In genomic region chr21:16194851-16195251, GRCh38 we compare ENCODE assay signal across 10 cellular contexts.
DNase-seq lines count a peak whose midpoint lies in the region; ATAC-seq and TF ChIP-seq lines count a peak whose summit lies in the region.
"Had no signal": no experiment of that assay in that cellular context is flagged by ENCODE, and none has a peak within 500 bp of the region (broad histone marks: within the 10 kb centered on the region; RNA-seq: fewer than 3 reads in every experiment).

No MANE protein-coding gene starts in this region.

- TF ChIP-seq CTCF in fibroblast of villous mesenchyme (IDR thresholded peaks at IDR 0.05; ENCODE audit: insufficient read depth, low read depth, low read length) (no peak), psoas muscle (IDR thresholded peaks at IDR 0.05) (no peak), omental fat pad (IDR thresholded peaks at IDR 0.05) (no peak)

- H3K36me3 ChIP-seq in ES-I3 (ENCODE audit: insufficient read depth, low read length) = no peaks in the 10 kb centered on the region
- no peaks in the 10 kb centered on the region for H3K36me3 ChIP-seq in psoas muscle (ENCODE audit: insufficient read depth in 1 of 2, low read depth in 1 of 2)

- intact Hi-C loops in psoas muscle (cut with DNase I) = loop anchor here (2.0 to 5.0 kb wide), 7 partner anchors 67 to 342 kb away; no protein-coding TSS in a partner anchor

- H3K9ac ChIP-seq in ES-I3 (ENCODE audit: low read depth, low read length) = peak overlapping the region; percentile 11; the same call in 1 of the 2 replicates

- H3K9me3 ChIP-seq in ES-I3 (ENCODE audit: control insufficient read depth, insufficient read depth, low read length) (no peaks in the 10 kb centered on the region; the same call in 1 of the 2 replicates), psoas muscle (peaks cover 10% of the 10 kb centered on the region)

- DNase-seq in NCI-H526 treated with DMSO at 0.1 percent for 48 hours (lab: John Stamatoyannopoulos, UW) = peak; percentile 90
- peak; percentile 20 for DNase-seq in fibroblast of villous mesenchyme (ENCODE audit: low read depth)
- DNase-seq in psoas muscle = no peak
- no peak for DNase-seq in AG08396 (ENCODE audit: low spot score)
- DNase-seq in omental fat pad (ENCODE audit: low spot score) = no peak
- DNase-seq in NCI-H2196 (lab: John Stamatoyannopoulos, UW; ENCODE audit: unreplicated experiment) = no peak
- DNase-seq in NCI-H345 (lab: John Stamatoyannopoulos, UW) = no peak
- DNase-seq: activated CD4-positive, CD25-positive, alpha-beta regulatory T cell treated with anti-CD3 and anti-CD28 coated beads, Interleukin-2, amount 50 U/mL, for 72 hours had no signal

- ATAC-seq in psoas muscle (peak in 3 of 4 donors; percentile 24 to 52 (median 31)), omental fat pad (ENCODE audit: low FRiP score) (no peak)
- ATAC-seq: HCT116 had no signal

- peak overlapping the region; percentile 85 for H3K27ac ChIP-seq in psoas muscle

- no peaks in the 10 kb centered on the region for H3K27me3 ChIP-seq in psoas muscle (ENCODE audit: insufficient read depth in 3 of 3, low read length in 2 of 3)

- H3K4me3 ChIP-seq in fibroblast of villous mesenchyme (ENCODE audit: low read depth, low read length) (peak overlapping the region; percentile 40), psoas muscle (peak overlapping the region; percentile 66)

- 3 to 10% (median 8%) methylated on average over 6 of the region's 6 CpGs for WGBS in psoas muscle, 3 donors

- H3K4me1 ChIP-seq in ES-I3 (ENCODE audit: insufficient read depth, low read length) (peaks cover 15% of the 10 kb centered on the region), psoas muscle (peaks cover 8% of the 10 kb centered on the region)

Comparison
In these comparisons a context has a peak if more than half of its experiments do, and no peak if none do; other contexts are left out.
1. DNase-seq: peak in NCI-H526 treated with DMSO at 0.1 percent for 48 hours (single experiment) and fibroblast of villous mesenchyme (single experiment); none in psoas muscle (0 of 2), AG08396 (single experiment), omental fat pad (single experiment), NCI-H2196 (single experiment) and NCI-H345 (single experiment).